In the genomic region with DNA sequence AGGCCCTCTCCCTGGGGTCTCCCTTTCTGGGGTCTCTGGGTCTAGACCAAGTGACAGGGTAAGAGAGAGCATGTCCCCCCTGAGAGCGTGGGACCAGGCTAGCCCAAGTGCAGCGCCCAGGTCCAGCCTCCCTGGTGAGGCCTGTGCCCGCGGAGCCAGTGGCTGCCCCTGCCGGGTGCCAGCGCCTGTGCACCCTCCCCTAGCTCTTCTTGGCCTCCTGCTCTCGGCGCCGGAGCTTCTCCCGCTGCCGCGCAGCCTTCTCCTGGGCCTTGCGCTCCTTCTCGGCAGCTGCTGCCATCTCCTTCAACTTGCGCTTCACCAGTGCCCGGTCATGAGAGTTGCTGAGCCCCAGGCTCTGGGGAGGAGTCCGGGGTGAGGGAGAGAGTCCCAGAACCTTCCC, we compare ENCODE assay signal across 21 cellular contexts. TPM values are rescaled to one million over a fixed set of nuclear protein-coding genes. Genes with fewer than 3 reads are reported as not detected.
DNase-seq lines count a peak whose midpoint lies in the region; ATAC-seq, FAIRE-seq and TF ChIP-seq lines count a peak whose summit lies in the region.
"Had no signal": no experiment of that assay in that cellular context is flagged by ENCODE, and none has a peak within 500 bp of the region (broad histone marks: within the 10 kb centered on the region; RNA-seq: fewer than 3 reads in every experiment).

No MANE protein-coding gene starts in this region.

- no peak overlapping the region for H3K9ac ChIP-seq in H1 (replicated peaks in 1 of 4; ENCODE audit: extremely low read depth in 1 of 4, low read depth in 3 of 4, low read length in 3 of 4)

- no peak for TF ChIP-seq EP300 in H1 (IDR thresholded peaks at IDR 0.05; ENCODE audit: borderline replicate concordance in 1 of 2, low read depth in 2 of 2, low read length in 2 of 2)
- no peak for TF ChIP-seq EP300 in transverse colon (IDR thresholded peaks at IDR 0.05; ENCODE audit: low read depth)

- H4K20me1 ChIP-seq in H1 (replicated peaks in 1 of 2; ENCODE audit: control insufficient read depth in 1 of 2, insufficient read depth in 2 of 2, low read length in 2 of 2), result peaks cover 0 to 2% of the 10 kb centered on the region in 2 experiments

- H3K79me2 ChIP-seq in H1 (ENCODE audit: control insufficient read depth in 1 of 2, insufficient read depth in 2 of 2, low read length in 2 of 2), result no peaks in the 10 kb centered on the region

- no peak for TF ChIP-seq CTCF in H1 (IDR thresholded peaks at IDR 0.05; ENCODE audit: control extremely low read depth in 1 of 3, insufficient read depth in 1 of 3, low read depth in 1 of 3, low read length in 3 of 3)
- TF ChIP-seq CTCF in pancreas (IDR thresholded peaks at IDR 0.05), result no peak
- peak in 4 of 5 experiments; percentile 21 to 55 (median 34) for TF ChIP-seq CTCF in transverse colon (IDR thresholded peaks at IDR 0.05)

- no peaks in the 10 kb centered on the region for H3K79me1 ChIP-seq in H1 (ENCODE audit: low read depth, low read length)

- CTCF ChIA-PET in H1 (lab: Charles Lee; ENCODE audit: partially characterized antibody), result interaction anchor here (0.6 to 23.0 kb wide), 13 partner anchors 12 to 222 kb away, joined by 3 to 412 read pairs (median 4); partner anchors contain the start of genes DLX3, PDK2 and PPP1R9B
- CTCF ChIA-PET in activated CD8-positive, alpha-beta T cell treated with anti-CD3 and anti-CD28 coated beads, Interleukin-2, amount 10 ng/mL, durations not matched to agents 7 days and 5 days (lab: Charles Lee), result interaction anchor here (0.8 to 9.1 kb wide), 3 partner anchors 17 to 85 kb away, joined by 3 to 115 read pairs (median 5); partner anchors contain the start of gene PDK2

- H3K23ac ChIP-seq in H1 (ENCODE audit: insufficient read length), result no peak overlapping the region

- H2AFZ ChIP-seq in H1 (ENCODE audit: low read length), result no peak overlapping the region
- H2AFZ ChIP-seq: GM23338 had no signal

- H3K4me1 ChIP-seq in H1 (replicated peaks in 1 of 4; ENCODE audit: control insufficient read depth in 3 of 4, insufficient read depth in 4 of 4, low read length in 3 of 4) (peaks cover 6 to 13% (median 10%) of the 10 kb centered on the region in 4 experiments), right cardiac atrium (ENCODE audit: control insufficient read depth, insufficient read depth, low read length) (peaks cover 13% of the 10 kb centered on the region), pancreas (peaks cover 5 to 21% (median 21%) of the 10 kb centered on the region in 3 donors), transverse colon (peaks cover 16 to 47% (median 34%) of the 10 kb centered on the region in 4 donors)

- no peak overlapping the region for H2AK5ac ChIP-seq in H1 (ENCODE audit: low read depth, low read length)

- no peak overlapping the region for H3K4ac ChIP-seq in H1 (replicated peaks; ENCODE audit: insufficient read length, low read depth, low read length)

- 94% methylated on average over 17 of the region's 17 CpGs; no CpG with 5 or more reads in 1 of the 2 experiments for WGBS in H1 (ENCODE audit: extremely low coverage in 1 of 2, insufficient coverage in 1 of 2, insufficient read length in 1 of 2, insufficient replicate concordance in 2 of 2, low coverage in 1 of 2, low lambda C conversion rate in 2 of 2, missing lambda C conversion rate in 1 of 2), 2 experiments
- 67% methylated on average over 17 of the region's 17 CpGs for WGBS in right cardiac atrium
- 56 to 61% methylated on average over 17 of the region's 17 CpGs for WGBS in pancreas, 2 donors
- 56% methylated on average over 10 of the region's 17 CpGs; no CpG with 5 or more reads in 1 of the 2 donors for WGBS in transverse colon (ENCODE audit: low coverage in 1 of 2), 2 donors

- no peak overlapping the region for H2BK12ac ChIP-seq in H1 (ENCODE audit: low read depth, low read length)

- H3K27me3 ChIP-seq in H1 (replicated peaks in 1 of 4; ENCODE audit: control insufficient read depth in 3 of 4, extremely low read depth in 1 of 4, insufficient read depth in 3 of 4, low read length in 3 of 4), result peaks cover 0 to 2% (median under 1%) of the 10 kb centered on the region in 4 experiments; a peak in 2 of 7 replicates
- H3K27me3 ChIP-seq in right cardiac atrium (ENCODE audit: control insufficient read depth, insufficient read depth), result no peaks in the 10 kb centered on the region
- H3K27me3 ChIP-seq in pancreas, result no peaks in the 10 kb centered on the region
- H3K27me3 ChIP-seq in transverse colon, result peaks cover 18% of the 10 kb centered on the region

- no peak overlapping the region for H3K18ac ChIP-seq in H1 (ENCODE audit: extremely low read depth, low read length)

- H3K4me2 ChIP-seq in H1 (ENCODE audit: insufficient read depth in 1 of 2, low read depth in 2 of 2, low read length in 2 of 2), result no peak overlapping the region
- H3K4me2 ChIP-seq: GM23338 had no signal

- H3K27ac ChIP-seq in H1 (ENCODE audit: low read depth, low read length) (no peak overlapping the region), right cardiac atrium (ENCODE audit: low read length) (peak overlapping the region; percentile 96), pancreas (no peak overlapping the region), transverse colon (peak overlapping the region; percentile 53 to 78 (median 62))

- no peaks in the 10 kb centered on the region for H3K36me3 Mint-ChIP-seq in activated CD8-positive, alpha-beta T cell treated with anti-CD3 and anti-CD28 coated beads, Interleukin-2, amount 10 ng/mL, durations not matched to agents 7 days and 5 days (ENCODE audit: low read depth)
- H3K36me3 Mint-ChIP-seq: activated naive CD8-positive, alpha-beta T cell had no signal

- POLR2A ChIA-PET in H1 (lab: Charles Lee; ENCODE audit: partially characterized antibody), result interaction anchor here (0.6 to 1.6 kb wide), 4 partner anchors 9 to 226 kb away, joined by 3 to 5 read pairs (median 4); no protein-coding TSS in a partner anchor
- POLR2A ChIA-PET in activated CD8-positive, alpha-beta T cell treated with anti-CD3 and anti-CD28 coated beads, Interleukin-2, amount 10 ng/mL, durations not matched to agents 7 days and 5 days (lab: Charles Lee), result no interaction called here

- no peak overlapping the region for H2BK20ac ChIP-seq in H1 (ENCODE audit: low read length)

- H4K5ac ChIP-seq in H1 (ENCODE audit: insufficient read length, low read depth, low read length), result no peak overlapping the region

- H3K56ac ChIP-seq in H1 (replicated peaks; ENCODE audit: insufficient read length, low read depth, low read length), result no peak overlapping the region

- no peak for TF ChIP-seq RAD21 in H1 (IDR thresholded peaks at IDR 0.05 in 1 of 2, conservative IDR thresholded peaks at IDR 0.05 in 1 of 2; ENCODE audit: low read depth in 2 of 2, low read length in 2 of 2)

- no peak overlapping the region for H3K27ac Mint-ChIP-seq in activated CD8-positive, alpha-beta T cell treated with anti-CD3 and anti-CD28 coated beads, Interleukin-2, amount 10 ng/mL, durations not matched to agents 7 days and 5 days
- H3K27ac Mint-ChIP-seq: activated CD4-positive, alpha-beta T cell treated with anti-CD3 and anti-CD28 coated beads, Interleukin-2, amount 10 ng/mL, durations not matched to agents 24 days and 14 days; activated naive CD8-positive, alpha-beta T cell; GM23338 had no signal

- no peak overlapping the region for H3K14ac ChIP-seq in H1 (ENCODE audit: insufficient read length)

- TF ChIP-seq POLR2A in H1 (IDR thresholded peaks at IDR 0.05; ENCODE audit: control extremely low read depth in 1 of 2, low read depth in 2 of 2, low read length in 2 of 2) (no peak), transverse colon (IDR thresholded peaks at IDR 0.05) (no peak)

- no peak overlapping the region for H4K8ac ChIP-seq in H1 (ENCODE audit: extremely low read depth, insufficient read depth, low read length)

- 0 out of 2 replicates have a peak overlapping the region, but pooled peaks have one; percentile 81 for H2BK15ac ChIP-seq in H1 (ENCODE audit: low read length)

- no peak overlapping the region for H2BK5ac ChIP-seq in H1 (ENCODE audit: low read depth, low read length)

- H3K23me2 ChIP-seq in H1 (ENCODE audit: low read depth, low read length), result peaks cover 2% of the 10 kb centered on the region; the same call in 1 of the 2 replicates

- no peak overlapping the region for H2BK120ac ChIP-seq in H1 (replicated peaks; ENCODE audit: low read depth, low read length)

- DNase-seq in H1 (ENCODE audit: low read depth in 1 of 2, low spot score in 2 of 2), result no peak
- peak in 1 of 3 donors; percentile 77 for DNase-seq in right cardiac atrium
- peak in 2 of 6 donors; percentile 66 to 78 for DNase-seq in pancreas
- DNase-seq in transverse colon, result no peak
- no peak for DNase-seq in NCI-H748 treated with DMSO at 0.1 percent for 48 hours (lab: John Stamatoyannopoulos, UW)
- no peak for DNase-seq in activated CD8-positive, alpha-beta T cell treated with anti-CD3 and anti-CD28 coated beads, Interleukin-2, amount 10 ng/mL, durations not matched to agents 7 days and 5 days
- DNase-seq in AG20443 (ENCODE audit: low spot score), result no peak
- DNase-seq: activated CD4-positive, alpha-beta T cell treated with anti-CD3 and anti-CD28 coated beads, Interleukin-2, amount 10 ng/mL, durations not matched to agents 24 days and 14 days; DND-41; NCI-H2171 treated with DMSO at 0.1 percent for 48 hours; NK-92 treated with Interleukin-12 subunit alpha and Interleukin-12 subunit beta, amount 100 ng/mL, for 24 hours; SHP77 treated with DMSO at 0.1 percent for 48 hours; stimulated activated naive CD4-positive, alpha-beta T cell had no signal

- H3K4me3 Mint-ChIP-seq in activated CD8-positive, alpha-beta T cell treated with anti-CD3 and anti-CD28 coated beads, Interleukin-2, amount 10 ng/mL, durations not matched to agents 7 days and 5 days, result no peak overlapping the region
- H3K4me3 Mint-ChIP-seq: activated CD4-positive, alpha-beta T cell treated with anti-CD3 and anti-CD28 coated beads, Interleukin-2, amount 10 ng/mL, durations not matched to agents 24 days and 14 days; activated naive CD8-positive, alpha-beta T cell; central memory CD8-positive, alpha-beta T cell; GM23338 had no signal

- ATAC-seq in right cardiac atrium (peak; percentile 4 to 12), pancreas (peak in 3 of 4 donors; percentile 11 to 15 (median 15)), GM18511 (IDR thresholded peaks at IDR 0.05; ENCODE audit: unreplicated experiment) (no peak)
- ATAC-seq in activated CD8-positive, alpha-beta T cell treated with anti-CD3 and anti-CD28 coated beads, Interleukin-2, amount 10 ng/mL, durations not matched to agents 7 days and 5 days, result no peak

- no peaks in the 10 kb centered on the region for H3K9me3 Mint-ChIP-seq in activated CD8-positive, alpha-beta T cell treated with anti-CD3 and anti-CD28 coated beads, Interleukin-2, amount 10 ng/mL, durations not matched to agents 7 days and 5 days (ENCODE audit: insufficient read depth)
- H3K9me3 Mint-ChIP-seq: activated CD4-positive, alpha-beta T cell treated with anti-CD3 and anti-CD28 coated beads, Interleukin-2, amount 10 ng/mL, durations not matched to agents 24 days and 14 days; central memory CD8-positive, alpha-beta T cell; GM23338; neural crest cell had no signal

- in situ Hi-C loops in transverse colon (cut with MboI; ENCODE audit: low pct_ligation_motif_present in 1 of 4, low pct_unique_long_range_greater_than_20kb in 1 of 4, low sequenced_read_pairs in 3 of 4), result no loop called here

- FAIRE-seq in H1 (lab: Jason Lieb, UNC), result no peak
- FAIRE-seq in pancreas (lab: Jason Lieb, UNC), result no peak

- H4K91ac ChIP-seq in H1 (replicated peaks; ENCODE audit: insufficient read length, low read length), result no peak overlapping the region

- H3K4me3 ChIP-seq in H1 (ENCODE audit: extremely low read depth in 1 of 4, insufficient read depth in 2 of 4, low read depth in 3 of 4, low read length in 4 of 4), result no peak overlapping the region
- no peak overlapping the region for H3K4me3 ChIP-seq in right cardiac atrium (ENCODE audit: low read length)
- H3K4me3 ChIP-seq in pancreas, result no peak overlapping the region
- no peak overlapping the region for H3K4me3 ChIP-seq in transverse colon
- H3K4me3 ChIP-seq: GM23338, smooth muscle cell had no signal

- H3K4me1 Mint-ChIP-seq in activated CD8-positive, alpha-beta T cell treated with anti-CD3 and anti-CD28 coated beads, Interleukin-2, amount 10 ng/mL, durations not matched to agents 7 days and 5 days (ENCODE audit: low read depth), result peaks cover 11% of the 10 kb centered on the region

- H3K9me3 ChIP-seq in H1 (ENCODE audit: insufficient read depth in 2 of 2, low read depth in 1 of 2, low read length in 1 of 2), result no peaks in the 10 kb centered on the region
- no peaks in the 10 kb centered on the region for H3K9me3 ChIP-seq in right cardiac atrium (ENCODE audit: control insufficient read depth, low read length)
- no peaks in the 10 kb centered on the region for H3K9me3 ChIP-seq in pancreas
- H3K9me3 ChIP-seq in transverse colon, result no peaks in the 10 kb centered on the region

- H3K27me3 Mint-ChIP-seq in activated CD8-positive, alpha-beta T cell treated with anti-CD3 and anti-CD28 coated beads, Interleukin-2, amount 10 ng/mL, durations not matched to agents 7 days and 5 days (ENCODE audit: low read depth), result peaks cover 20% of the 10 kb centered on the region

- no peaks in the 10 kb centered on the region; a peak in 2 of 8 replicates for H3K36me3 ChIP-seq in H1 (ENCODE audit: control insufficient read depth in 2 of 4, insufficient read depth in 4 of 4, low read length in 3 of 4)
- H3K36me3 ChIP-seq in pancreas, result peaks cover 0 to 11% (median 4%) of the 10 kb centered on the region in 3 donors
- H3K36me3 ChIP-seq in transverse colon, result peaks cover 0 to 5% (median 2%) of the 10 kb centered on the region in 4 donors

- intact Hi-C loops in right cardiac atrium (cut with DNase I) (loop anchor here in 2 of 4 donors (10.0 kb wide), 1 partner anchor 52 kb away; the partner anchor contains the start of gene SGCA (in 2 of the 2)), pancreas (cut with DNase I) (no loop called here), transverse colon (cut with DNase I; ENCODE audit: low total_unique reads) (no loop called here)

RNA-seq across cellular contexts. Expression of gene SAMD14, which starts 17.3 kb away (rescaled TPM):
- total RNA-seq in H1 (2021; fragmentation: NEBNext Ultra II Directional; extraction: Animal tissue kit (Norgen Biotek cat#: 25700)), result 5.8 and 5.9 TPM in 2 replicates
- 5.2 and 5.7 TPM in 2 replicates for polyA plus RNA-seq in H1 (2011; rRNA removed)
- 3.9 TPM for polyA plus RNA-seq in H1 (2011; cell fraction: cytosol; rRNA removed)
- 12.4 TPM for polyA plus RNA-seq in H1 (2011; cell fraction: nucleus; rRNA removed)
- polyA plus RNA-seq in H1 (2012, experiment 1 of 2), result 6.3 to 11.5 TPM (median 8.1 TPM) in 4 replicates
- polyA plus RNA-seq in H1 (2012, experiment 2 of 2), result 3.9 TPM
- 3.4 TPM for polyA plus RNA-seq in H1 (2013, experiment 1 of 2)
- 3.4 TPM for polyA plus RNA-seq in H1 (2013, experiment 2 of 2)
- polyA minus RNA-seq in H1 (2011; rRNA and poly(A)+ RNA removed), result 2.6 and 3.1 TPM in 2 replicates
- 2.9 TPM for polyA minus RNA-seq in H1 (2011; cell fraction: cytosol; rRNA and poly(A)+ RNA removed)
- polyA minus RNA-seq in H1 (2011; cell fraction: nucleus; rRNA and poly(A)+ RNA removed), result 4.2 TPM
- total RNA-seq in right cardiac atrium, result 1 to 10 TPM; 2.4 to 4.0 (median 3.5) TPM
- polyA plus RNA-seq in right cardiac atrium, result 3.3 TPM
- under 1 TPM; 0.09 to 0.90 (median 0.33) TPM for total RNA-seq in pancreas
- polyA plus RNA-seq in pancreas, result 1 to 10 TPM in 1 of 2 donors, under 1 TPM in 1; 0.80 to 1.3 TPM
- total RNA-seq in transverse colon, result 1 to 10 TPM in 1 of 4 donors, under 1 TPM in 2, not detected in 1; 0.14 to 1.8 (median 0.32) TPM
- under 1 TPM; 0.50 to 0.55 TPM for total RNA-seq in activated CD8-positive, alpha-beta T cell treated with anti-CD3 and anti-CD28 coated beads, Interleukin-2, amount 10 ng/mL, durations not matched to agents 7 days and 5 days

RNA-seq across cellular contexts. Expression of gene PDK2, which starts 17.5 kb away (rescaled TPM):
- 17.8 and 18.3 TPM in 2 replicates for total RNA-seq in H1 (2021; fragmentation: NEBNext Ultra II Directional; extraction: Animal tissue kit (Norgen Biotek cat#: 25700))
- polyA plus RNA-seq in H1 (2011; rRNA removed), result 121 and 154 TPM in 2 replicates
- polyA plus RNA-seq in H1 (2011; cell fraction: cytosol; rRNA removed), result 49.3 TPM
- 74.7 TPM for polyA plus RNA-seq in H1 (2011; cell fraction: nucleus; rRNA removed)
- polyA plus RNA-seq in H1 (2012, experiment 1 of 2), result 14.5 to 28.8 TPM (median 21.8 TPM) in 4 replicates
- polyA plus RNA-seq in H1 (2012, experiment 2 of 2), result 16.0 TPM
- 17.4 TPM for polyA plus RNA-seq in H1 (2013, experiment 1 of 2)
- polyA plus RNA-seq in H1 (2013, experiment 2 of 2), result 17.7 TPM
- polyA minus RNA-seq in H1 (2011; rRNA and poly(A)+ RNA removed), result 63.4 and 70.8 TPM in 2 replicates
- 22.0 TPM for polyA minus RNA-seq in H1 (2011; cell fraction: cytosol; rRNA and poly(A)+ RNA removed)
- polyA minus RNA-seq in H1 (2011; cell fraction: nucleus; rRNA and poly(A)+ RNA removed), result 45.0 TPM
- 100 to 1,000 TPM; 167 to 219 (median 182) TPM for total RNA-seq in right cardiac atrium
- 149 TPM for polyA plus RNA-seq in right cardiac atrium
- 10 to 100 TPM; 15.3 to 50.0 (median 36.2) TPM for total RNA-seq in pancreas
- polyA plus RNA-seq in pancreas, result 10 to 100 TPM; 26.6 to 26.8 TPM
- 100 to 1,000 TPM in 3 of 4 donors, 10 to 100 TPM in 1; 84.6 to 292 (median 136) TPM for total RNA-seq in transverse colon
- total RNA-seq in activated CD8-positive, alpha-beta T cell treated with anti-CD3 and anti-CD28 coated beads, Interleukin-2, amount 10 ng/mL, durations not matched to agents 7 days and 5 days, result 10 to 100 TPM; 18.1 to 21.2 TPM

RNA-seq across cellular contexts. Expression of gene PPP1R9B, which starts 37.8 kb away (rescaled TPM):
- total RNA-seq in H1 (2021; fragmentation: NEBNext Ultra II Directional; extraction: Animal tissue kit (Norgen Biotek cat#: 25700)), result 13.1 and 14.1 TPM in 2 replicates
- 5.2 and 6.1 TPM in 2 replicates for polyA plus RNA-seq in H1 (2011; rRNA removed)
- polyA plus RNA-seq in H1 (2011; cell fraction: cytosol; rRNA removed), result 6.2 TPM
- 11.6 TPM for polyA plus RNA-seq in H1 (2011; cell fraction: nucleus; rRNA removed)
- 13.3 to 16.7 TPM (median 15.0 TPM) in 4 replicates for polyA plus RNA-seq in H1 (2012, experiment 1 of 2)
- polyA plus RNA-seq in H1 (2012, experiment 2 of 2), result 9.9 TPM
- 6.4 TPM for polyA plus RNA-seq in H1 (2013, experiment 1 of 2)
- 6.6 TPM for polyA plus RNA-seq in H1 (2013, experiment 2 of 2)
- 3.9 and 6.5 TPM in 2 replicates for polyA minus RNA-seq in H1 (2011; rRNA and poly(A)+ RNA removed)
- 7.4 TPM for polyA minus RNA-seq in H1 (2011; cell fraction: cytosol; rRNA and poly(A)+ RNA removed)
- polyA minus RNA-seq in H1 (2011; cell fraction: nucleus; rRNA and poly(A)+ RNA removed), result 6.0 TPM
- total RNA-seq in right cardiac atrium, result 10 to 100 TPM; 33.2 to 40.7 (median 36.1) TPM
- polyA plus RNA-seq in right cardiac atrium, result 26.5 TPM
- 10 to 100 TPM; 13.5 to 34.6 (median 17.7) TPM for total RNA-seq in pancreas
- 10 to 100 TPM; 14.3 to 29.2 TPM for polyA plus RNA-seq in pancreas
- 10 to 100 TPM; 19.0 to 29.9 (median 27.7) TPM for total RNA-seq in transverse colon
- 100 to 1,000 TPM; 113 to 115 TPM for total RNA-seq in activated CD8-positive, alpha-beta T cell treated with anti-CD3 and anti-CD28 coated beads, Interleukin-2, amount 10 ng/mL, durations not matched to agents 7 days and 5 days

RNA-seq across cellular contexts. Expression of gene SGCA, which starts 53.1 kb away (rescaled TPM):
- total RNA-seq in H1 (2021; fragmentation: NEBNext Ultra II Directional; extraction: Animal tissue kit (Norgen Biotek cat#: 25700)), result not detected in 2 replicates
- polyA plus RNA-seq in H1 (2011; rRNA removed) (0.12 and 0.36 TPM in 2 replicates), right cardiac atrium (156 TPM), pancreas (1 to 10 TPM; 1.7 to 3.0 TPM)
- 0.18 TPM for polyA plus RNA-seq in H1 (2011; cell fraction: cytosol; rRNA removed)
- 0.27 TPM for polyA plus RNA-seq in H1 (2011; cell fraction: nucleus; rRNA removed)
- polyA plus RNA-seq in H1 (2012, experiment 1 of 2), result 0.31 to 0.65 TPM in 2 of 4 replicates, not detected in the others
- polyA plus RNA-seq in H1 (2012, experiment 2 of 2), result 0.43 TPM
- 0.36 TPM for polyA plus RNA-seq in H1 (2013, experiment 1 of 2)
- polyA plus RNA-seq in H1 (2013, experiment 2 of 2), result 0.33 TPM
- not detected in 2 replicates for polyA minus RNA-seq in H1 (2011; rRNA and poly(A)+ RNA removed)
- polyA minus RNA-seq in H1 (2011; cell fraction: cytosol; rRNA and poly(A)+ RNA removed), result not detected
- not detected for polyA minus RNA-seq in H1 (2011; cell fraction: nucleus; rRNA and poly(A)+ RNA removed)
- total RNA-seq in right cardiac atrium (100 to 1,000 TPM; 127 to 150 (median 133) TPM), pancreas (1 to 10 TPM in 2 of 6 donors, under 1 TPM in 1, not detected in 3; 0.31 to 1.1 (median 1.0) TPM), transverse colon (10 to 100 TPM in 1 of 4 donors, 1 to 10 TPM in 3; 3.7 to 65.3 (median 7.6) TPM)
- not detected for total RNA-seq in activated CD8-positive, alpha-beta T cell treated with anti-CD3 and anti-CD28 coated beads, Interleukin-2, amount 10 ng/mL, durations not matched to agents 7 days and 5 days
- total RNA-seq: GM23338; lung microvascular endothelial cell; neural crest cell; smooth muscle cell; T-helper 2 cell treated with Interferon-gamma antibody and Interleukin-4, amounts not matched to agents 100 ng/mL and 5 ng/mL, for 36 hours had no signal

RNA-seq across cellular contexts. Expression of gene ITGA3, which starts 56.8 kb away (rescaled TPM):
- 21.7 and 24.2 TPM in 2 replicates for total RNA-seq in H1 (2021; fragmentation: NEBNext Ultra II Directional; extraction: Animal tissue kit (Norgen Biotek cat#: 25700))
- polyA plus RNA-seq in H1 (2011; rRNA removed) (24.0 and 34.4 TPM in 2 replicates), right cardiac atrium (21.5 TPM), pancreas (10 to 100 TPM; 28.3 to 35.2 TPM)
- 23.6 TPM for polyA plus RNA-seq in H1 (2011; cell fraction: cytosol; rRNA removed)
- 46.6 TPM for polyA plus RNA-seq in H1 (2011; cell fraction: nucleus; rRNA removed)
- polyA plus RNA-seq in H1 (2012, experiment 1 of 2), result 22.1 to 30.6 TPM (median 25.9 TPM) in 4 replicates
- 18.4 TPM for polyA plus RNA-seq in H1 (2012, experiment 2 of 2)
- polyA plus RNA-seq in H1 (2013, experiment 1 of 2), result 35.2 TPM
- 29.2 TPM for polyA plus RNA-seq in H1 (2013, experiment 2 of 2)
- polyA minus RNA-seq in H1 (2011; rRNA and poly(A)+ RNA removed), result 24.6 and 29.1 TPM in 2 replicates
- 32.7 TPM for polyA minus RNA-seq in H1 (2011; cell fraction: cytosol; rRNA and poly(A)+ RNA removed)
- polyA minus RNA-seq in H1 (2011; cell fraction: nucleus; rRNA and poly(A)+ RNA removed), result 31.4 TPM
- total RNA-seq in right cardiac atrium (10 to 100 TPM; 22.9 to 32.9 (median 28.4) TPM), pancreas (10 to 100 TPM; 16.8 to 61.2 (median 23.0) TPM), transverse colon (100 to 1,000 TPM; 147 to 294 (median 171) TPM)
- total RNA-seq in activated CD8-positive, alpha-beta T cell treated with anti-CD3 and anti-CD28 coated beads, Interleukin-2, amount 10 ng/mL, durations not matched to agents 7 days and 5 days, result 1 to 10 TPM; 7.9 to 8.7 TPM

Comparison
In these comparisons a context has a peak if more than half of its experiments do, and no peak if none do; other contexts are left out.
1. H3K27ac ChIP-seq: peak in right cardiac atrium (single experiment) and transverse colon (4 of 4); none in H1 (single experiment) and pancreas (0 of 4).
2. CTCF ChIP-seq: peak in transverse colon (4 of 5); none in H1 (0 of 3) and pancreas (0 of 4).
3. ATAC-seq: peak in right cardiac atrium (2 of 2) and pancreas (3 of 4); none in activated CD8-positive, alpha-beta T cell treated with anti-CD3 and anti-CD28 coated beads, Interleukin-2, amount 10 ng/mL, durations not matched to agents 7 days and 5 days (single experiment) and GM18511 (single experiment).